ENCODE assay signal across 1 cellular context in the genomic region with DNA sequence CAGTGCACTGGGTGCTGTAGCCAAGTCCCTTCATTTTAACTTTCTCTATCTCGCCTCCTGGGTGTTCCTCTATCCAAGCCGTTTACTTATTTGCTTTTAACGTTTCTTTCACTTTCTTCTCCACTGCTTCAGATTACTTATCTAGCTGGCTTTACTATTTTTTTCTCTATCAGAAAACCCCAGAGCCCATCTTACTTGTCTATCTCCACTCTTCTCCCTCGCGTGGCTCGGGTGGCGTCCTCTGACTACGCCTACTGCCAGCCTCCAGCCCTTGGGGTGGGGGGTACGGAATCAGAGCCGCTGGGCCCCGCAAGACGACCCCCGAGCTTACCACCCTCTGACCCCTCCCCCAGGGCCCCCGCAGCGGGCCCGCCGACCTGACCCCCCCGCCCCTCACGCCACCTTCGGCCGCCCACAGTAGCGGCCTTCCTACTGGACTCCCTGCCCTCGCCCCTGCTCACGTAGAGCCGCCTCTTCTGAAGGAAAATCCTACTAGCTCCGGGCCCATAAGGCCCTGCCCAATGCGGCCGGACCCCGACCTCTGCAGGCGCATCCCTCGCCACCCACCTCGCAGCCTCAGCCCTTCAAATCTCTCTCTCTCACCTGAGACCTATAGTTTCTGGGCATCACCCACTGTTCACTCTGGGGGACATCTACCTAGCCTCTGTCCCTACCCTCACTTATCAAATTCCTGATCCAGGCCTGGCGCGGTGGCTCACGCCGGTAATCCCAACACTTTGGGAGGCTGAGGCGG.
TF ChIP-seq lines count a peak whose summit lies in the region.

No MANE protein-coding gene starts in this region.

TF ChIP-seq in H1, 55 proteins besides CTCF, POLR2A, EP300 and RAD21:
- TF ChIP-seq CHD1 (IDR thresholded peaks at IDR 0.05; ENCODE audit: low read depth, low read length) (no peak), MAFK (IDR thresholded peaks at IDR 0.05; ENCODE audit: low read depth, low read length) (no peak), TAF7 (optimal IDR thresholded peaks at IDR 0.05; ENCODE audit: borderline replicate concordance, low read depth, low read length) (no peak), JUND (IDR thresholded peaks at IDR 0.05; ENCODE audit: low read length) (no peak), RBBP5 (IDR thresholded peaks at IDR 0.05; ENCODE audit: borderline replicate concordance, low read depth, low read length) (no peak), SAP30 (IDR thresholded peaks at IDR 0.05; ENCODE audit: insufficient read depth, insufficient replicate concordance, low read length) (no peak), RNF2 (IDR thresholded peaks at IDR 0.05; ENCODE audit: borderline replicate concordance, low read depth, low read length, missing control alignments, poor library complexity, severe bottlenecking) (no peak), HDAC6 (IDR thresholded peaks at IDR 0.05; ENCODE audit: low read depth, low read length) (no peak), SP4 (IDR thresholded peaks at IDR 0.05; ENCODE audit: low read length) (no peak), TEAD4 (IDR thresholded peaks at IDR 0.05; ENCODE audit: low read depth, low read length) (no peak)
- TF ChIP-seq, protein P1, sequence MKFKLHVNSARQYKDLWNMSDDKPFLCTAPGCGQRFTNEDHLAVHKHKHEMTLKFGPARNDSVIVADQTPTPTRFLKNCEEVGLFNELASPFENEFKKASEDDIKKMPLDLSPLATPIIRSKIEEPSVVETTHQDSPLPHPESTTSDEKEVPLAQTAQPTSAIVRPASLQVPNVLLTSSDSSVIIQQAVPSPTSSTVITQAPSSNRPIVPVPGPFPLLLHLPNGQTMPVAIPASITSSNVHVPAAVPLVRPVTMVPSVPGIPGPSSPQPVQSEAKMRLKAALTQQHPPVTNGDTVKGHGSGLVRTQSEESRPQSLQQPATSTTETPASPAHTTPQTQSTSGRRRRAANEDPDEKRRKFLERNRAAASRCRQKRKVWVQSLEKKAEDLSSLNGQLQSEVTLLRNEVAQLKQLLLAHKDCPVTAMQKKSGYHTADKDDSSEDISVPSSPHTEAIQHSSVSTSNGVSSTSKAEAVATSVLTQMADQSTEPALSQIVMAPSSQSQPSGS (IDR thresholded peaks at IDR 0.05; ENCODE audit: low read length), result no peak
